12 cellular contexts compared by ENCODE assay signal in genomic region chr5:88824141-88824540, GRCh38. TPM values are rescaled to one million over a fixed set of nuclear protein-coding genes. Genes with fewer than 3 reads are reported as not detected.
DNase-seq lines count a peak whose midpoint lies in the region; ATAC-seq, FAIRE-seq and TF ChIP-seq lines count a peak whose summit lies in the region.
"Had no signal": no experiment of that assay in that cellular context is flagged by ENCODE, and none has a peak within 500 bp of the region (broad histone marks: within the 10 kb centered on the region; RNA-seq: fewer than 3 reads in every experiment).

No MANE protein-coding gene starts in this region.

- TF ChIP-seq POLR2A in endothelial cell of umbilical vein (IDR thresholded peaks at IDR 0.05; ENCODE audit: low read depth, low read length), result no peak
- TF ChIP-seq POLR2A in spleen (IDR thresholded peaks at IDR 0.05), result no peak

- intact Hi-C loops in endothelial cell of umbilical vein (cut with micrococcal nuclease), result no loop called here
- intact Hi-C loops in spleen (cut with DNase I; ENCODE audit: low total_unique reads), result loop anchor here (10.0 kb wide), 1 partner anchor 61 kb away; the partner anchor contains the start of gene MEF2C

- dilution Hi-C loops in endothelial cell of umbilical vein (cut with MboI; ENCODE audit: extremely low pct_ligation_motif_present, low sequenced_read_pairs), result no loop called here

- peak overlapping the region; percentile 88 for H3K4me2 ChIP-seq in endothelial cell of umbilical vein (ENCODE audit: insufficient read depth, low read length)
- no peak overlapping the region for H3K4me2 ChIP-seq in hepatocyte

- H2AFZ ChIP-seq in endothelial cell of umbilical vein (ENCODE audit: low read depth, low read length), result no peak overlapping the region
- no peak overlapping the region for H2AFZ ChIP-seq in hepatocyte

- POLR2A ChIA-PET in endothelial cell of umbilical vein (lab: Charles Lee), result interaction anchor here (1.3 to 2.4 kb wide), 2 partner anchors 13 to 59 kb away, joined by 3 to 12 read pairs; partner anchors contain the start of gene MEF2C

- H3K27ac ChIP-seq in endothelial cell of umbilical vein (ENCODE audit: insufficient read depth, low read depth, low read length) (peak overlapping the region; percentile 94), spleen (peak overlapping the region; percentile 64 to 91 (median 84)), hepatocyte (no peak overlapping the region)

- H4K20me1 ChIP-seq in endothelial cell of umbilical vein (replicated peaks; ENCODE audit: control insufficient read depth, extremely low read depth, insufficient read depth, low read length) (no peaks in the 10 kb centered on the region), hepatocyte (ENCODE audit: insufficient read depth, poor library complexity, severe bottlenecking) (no peaks in the 10 kb centered on the region)

- peak overlapping the region; percentile 92 for H3K9ac ChIP-seq in endothelial cell of umbilical vein (replicated peaks; ENCODE audit: extremely low read depth, insufficient read depth, low read length)

- peak; percentile 50 for DNase-seq in NAMALWA (ENCODE audit: low spot score)
- DNase-seq in endothelial cell of umbilical vein (ENCODE audit: low read depth, low spot score), result no peak
- DNase-seq in spleen, result no peak
- DNase-seq in hepatocyte (ENCODE audit: low spot score), result no peak
- no peak for DNase-seq in D721Med (ENCODE audit: insufficient read length, low spot score)
- DNase-seq in NCI-H2196 treated with DMSO at 0.1 percent for 48 hours (lab: John Stamatoyannopoulos, UW; ENCODE audit: unreplicated experiment), result no peak
- DNase-seq: IMR-90, NCI-H1105, NCI-H2171 had no signal

- no TSS peak for BruUV-seq in endothelial cell of umbilical vein (replicated peaks; lab: Mats Ljungman, UMichigan)

- H3K4me1 ChIP-seq in endothelial cell of umbilical vein (ENCODE audit: control insufficient read depth, extremely low read depth, insufficient read depth, low read length), result peaks cover 47% of the 10 kb centered on the region
- peaks cover 30 to 99% (median 68%) of the 10 kb centered on the region in 6 donors for H3K4me1 ChIP-seq in spleen
- peaks cover 14% of the 10 kb centered on the region for H3K4me1 ChIP-seq in hepatocyte (ENCODE audit: insufficient read depth)

- no peaks in the 10 kb centered on the region for H3K27me3 ChIP-seq in endothelial cell of umbilical vein (ENCODE audit: control insufficient read depth in 2 of 2, insufficient read depth in 2 of 2, low read length in 2 of 2)
- H3K27me3 ChIP-seq in spleen (replicated peaks in 1 of 7), result no peaks in the 10 kb centered on the region
- H3K27me3 ChIP-seq in hepatocyte, result no peaks in the 10 kb centered on the region

- TF ChIP-seq CTCF in GM12875 (IDR thresholded peaks at IDR 0.05; ENCODE audit: borderline replicate concordance, insufficient read depth, low read depth, low read length) (no peak), endothelial cell of umbilical vein (IDR thresholded peaks at IDR 0.05; ENCODE audit: extremely low read depth in 1 of 2, insufficient read depth in 1 of 2, low read depth in 1 of 2, low read length in 2 of 2) (no peak), spleen (IDR thresholded peaks at IDR 0.05 in 8 of 11, conservative IDR thresholded peaks at IDR 0.05 in 3 of 11) (no peak), hepatocyte (IDR thresholded peaks at IDR 0.05; ENCODE audit: poor library complexity) (no peak), D721Med (IDR thresholded peaks at IDR 0.05; ENCODE audit: insufficient read depth, missing control alignments) (no peak)

- WGBS in spleen, 5 donors, result 30 to 41% (median 33%) methylated on average over 4 of the region's 4 CpGs
- 73% methylated on average over 4 of the region's 4 CpGs for WGBS in hepatocyte (ENCODE audit: low lambda C conversion rate, missing lambda C conversion rate)

- ATAC-seq in HG02763 (IDR thresholded peaks at IDR 0.05; ENCODE audit: unreplicated experiment), result no peak
- ATAC-seq: natural killer cell treated with Interleukin-12 subunit alpha and Interleukin-12 subunit beta and Interleukin-15 and Interleukin-18, amount 100 ng/mL, for 72 hours had no signal

- H3K36me3 ChIP-seq in endothelial cell of umbilical vein (ENCODE audit: control insufficient read depth in 2 of 2, extremely low read depth in 1 of 2, insufficient read depth in 2 of 2, low read length in 2 of 2) (no peaks in the 10 kb centered on the region), spleen (peaks cover 0 to 24% (median 0%) of the 10 kb centered on the region in 6 donors), hepatocyte (replicated peaks; ENCODE audit: insufficient read depth, low read depth) (no peaks in the 10 kb centered on the region)

- FAIRE-seq in endothelial cell of umbilical vein (lab: Jason Lieb, UNC) (no peak), D721Med (lab: Jason Lieb, UNC) (no peak)

- H3K9me3 ChIP-seq in endothelial cell of umbilical vein (replicated peaks; ENCODE audit: control insufficient read depth, insufficient read depth, low read length) (no peaks in the 10 kb centered on the region), spleen (no peaks in the 10 kb centered on the region), hepatocyte (ENCODE audit: low read depth) (no peaks in the 10 kb centered on the region)

- H3K9me1 ChIP-seq in endothelial cell of umbilical vein (replicated peaks; ENCODE audit: control insufficient read depth, extremely low read depth, insufficient read depth, low read length), result no peaks in the 10 kb centered on the region

- CTCF ChIA-PET in endothelial cell of umbilical vein (lab: Charles Lee), result interaction anchor here (1.0 to 3.2 kb wide), 5 partner anchors 10 to 95 kb away, joined by 3 to 37 read pairs (median 6); no protein-coding TSS in a partner anchor

- peak overlapping the region; percentile 52 for H3K4me3 ChIP-seq in GM12875 (ENCODE audit: low read depth, low read length)
- no peak overlapping the region for H3K4me3 ChIP-seq in endothelial cell of umbilical vein (replicated peaks in 1 of 3; ENCODE audit: insufficient read depth in 1 of 3, low read depth in 1 of 3, low read length in 3 of 3)
- peak overlapping the region in 2 of 8 donors; percentile 28 to 57 for H3K4me3 ChIP-seq in spleen
- H3K4me3 ChIP-seq in hepatocyte, result no peak overlapping the region

- H3K79me2 ChIP-seq in endothelial cell of umbilical vein (ENCODE audit: control insufficient read depth, insufficient read depth, low read length) (peaks cover 7% of the 10 kb centered on the region), hepatocyte (no peaks in the 10 kb centered on the region)

- no peaks in the 10 kb centered on the region for H3K9me2 ChIP-seq in hepatocyte (replicated peaks; ENCODE audit: insufficient read depth)

TF ChIP-seq in endothelial cell of umbilical vein, 7 proteins besides CTCF, POLR2A, EP300 and RAD21:
- TF ChIP-seq POLR2AphosphoS5 (IDR thresholded peaks at IDR 0.05; ENCODE audit: insufficient read depth, low read depth, low read length) (no peak), GATA2 (IDR thresholded peaks at IDR 0.05; ENCODE audit: insufficient read depth, insufficient read length, low read depth, low read length) (no peak), MAX (IDR thresholded peaks at IDR 0.05; ENCODE audit: insufficient read depth, insufficient read length) (no peak), EZH2 (IDR thresholded peaks at IDR 0.05; ENCODE audit: borderline replicate concordance, low read depth, low read length, severe bottlenecking) (no peak), JUN (IDR thresholded peaks at IDR 0.05; ENCODE audit: borderline replicate concordance, insufficient read depth, insufficient read length, low read depth) (no peak), FOS (IDR thresholded peaks at IDR 0.05; ENCODE audit: borderline replicate concordance, insufficient read depth, low read length) (no peak), MYC (IDR thresholded peaks at IDR 0.05; ENCODE audit: low read depth, low read length) (no peak)
TF ChIP-seq in endothelial cell of umbilical vein: peak in this region for 0.

RNA-seq across cellular contexts. Expression of gene MEF2C, which starts 58.8 kb away (rescaled TPM):
- total RNA-seq in endothelial cell of umbilical vein (58.3 and 67.7 TPM in 2 replicates), spleen (100 to 1,000 TPM in 6 of 7 donors, 10 to 100 TPM in 1; 94.4 to 153 (median 129) TPM), hepatocyte (11.0 and 14.6 TPM in 2 replicates)
- polyA plus RNA-seq in endothelial cell of umbilical vein (16.1 and 21.2 TPM in 2 replicates), spleen (10 to 100 TPM; 19.3 to 24.6 (median 24.3) TPM), hepatocyte (5.9 and 6.0 TPM in 2 replicates)
- 13.3 and 14.3 TPM in 2 replicates for polyA plus RNA-seq in endothelial cell of umbilical vein (2011; cell fraction: cytosol; rRNA removed)
- 25.1 and 28.5 TPM in 2 replicates for polyA plus RNA-seq in endothelial cell of umbilical vein (2011; cell fraction: nucleus; rRNA removed)
- 15.1 and 19.4 TPM in 2 replicates for polyA plus RNA-seq in endothelial cell of umbilical vein (2012)
- polyA minus RNA-seq in endothelial cell of umbilical vein, result 73.3 and 86.9 TPM in 2 replicates
- polyA minus RNA-seq in endothelial cell of umbilical vein (2011; cell fraction: cytosol; rRNA and poly(A)+ RNA removed), result not detected
- 155 and 171 TPM in 2 replicates for polyA minus RNA-seq in endothelial cell of umbilical vein (2011; cell fraction: nucleus; rRNA and poly(A)+ RNA removed)
